20 cellular contexts compared by ENCODE assay signal in genomic region chr11:57414612-57415212, GRCh38. TPM values are rescaled to one million over a fixed set of nuclear protein-coding genes. Genes with fewer than 3 reads are reported as not detected.
"Had no signal": no experiment of that assay in that cellular context is flagged by ENCODE, and none has a peak within 500 bp of the region (broad histone marks: within the 10 kb centered on the region; RNA-seq: fewer than 3 reads in every experiment).

No MANE protein-coding gene starts in this region.

- H3K27me3 ChIP-seq: colonic mucosa, heart right ventricle, left lung, spleen had no signal

- H3K27ac ChIP-seq: colonic mucosa, left lung had no signal

- H3K27ac Mint-ChIP-seq: activated B cell treated with CpG ODN at 0.5 μM for 24 hours, memory B cell, nephron progenitor cell had no signal

- DNase-seq: activated B cell treated with CpG ODN at 0.5 μM for 24 hours; activated CD4-positive, alpha-beta T cell treated with anti-CD3 and anti-CD28 coated beads, Interleukin-2, amount 10 ng/mL, durations not matched to agents 7 days and 5 days; activated effector memory CD4-positive, alpha-beta T cell treated with Interleukin-2 at 50 U/mL for 16 hours; caudate nucleus; colonic mucosa; effector CD4-positive, alpha-beta T cell; foreskin melanocyte; heart right ventricle; left lung; nephron progenitor cell; spleen; stimulated activated CD4-positive, alpha-beta T cell treated with anti-CD3 and anti-CD28 coated beads, Interleukin-1b, Interleukin-23, amount 100 ng/mL, for 48 hours; stimulated activated naive CD4-positive, alpha-beta T cell; T-helper 2 cell had no signal

- ATAC-seq: heart right ventricle, left lung, sciatic nerve had no signal

- H3K4me1 Mint-ChIP-seq: memory B cell, nephron progenitor cell had no signal

- H3K9me3 Mint-ChIP-seq: activated CD4-positive, alpha-beta T cell treated with anti-CD3 and anti-CD28 coated beads, Interleukin-2, amount 10 ng/mL, durations not matched to agents 7 days and 5 days; memory B cell had no signal

- H3K36me3 ChIP-seq: colonic mucosa had no signal

- H3K4me3 Mint-ChIP-seq: activated B cell treated with CpG ODN at 0.5 μM for 24 hours; activated CD4-positive, alpha-beta T cell treated with anti-CD3 and anti-CD28 coated beads, Interleukin-2, amount 10 ng/mL, durations not matched to agents 7 days and 5 days; memory B cell; nephron progenitor cell had no signal

- H3K9me3 ChIP-seq: colonic mucosa, heart right ventricle, left lung, spleen had no signal

- H3K27me3 Mint-ChIP-seq: activated B cell treated with CpG ODN at 0.5 μM for 24 hours; activated CD4-positive, alpha-beta T cell treated with anti-CD3 and anti-CD28 coated beads, Interleukin-2, amount 10 ng/mL, durations not matched to agents 7 days and 5 days; memory B cell had no signal

- H3K4me3 ChIP-seq: colonic mucosa, heart right ventricle, left lung, spleen had no signal

- H3K4me1 ChIP-seq: colonic mucosa had no signal

RNA-seq across cellular contexts. Expression of gene PRG2, which starts 24.3 kb away (rescaled TPM):
- total RNA-seq: colonic mucosa, osteocyte, sciatic nerve, temporal lobe had no signal

RNA-seq across cellular contexts. Expression of gene PRG3, which starts 33.8 kb away (rescaled TPM):
- total RNA-seq: activated B cell treated with CpG ODN at 0.5 μM for 24 hours; activated CD4-positive, alpha-beta T cell treated with anti-CD3 and anti-CD28 coated beads, Interleukin-2, amount 10 ng/mL, durations not matched to agents 7 days and 5 days; colonic mucosa; heart right ventricle; left lung; osteocyte; pulmonary artery endothelial cell; sciatic nerve; temporal lobe; ureter had no signal
